In genomic region chr18:48933578-48934399, GRCh38 we compare ENCODE assay signal across 9 cellular contexts. TPM values are rescaled to one million over a fixed set of nuclear protein-coding genes. Genes with fewer than 3 reads are reported as not detected.
DNase-seq lines count a peak whose midpoint lies in the region; ATAC-seq and TF ChIP-seq lines count a peak whose summit lies in the region.
"Had no signal": no experiment of that assay in that cellular context is flagged by ENCODE, and none has a peak within 500 bp of the region (broad histone marks: within the 10 kb centered on the region; RNA-seq: fewer than 3 reads in every experiment).

No MANE protein-coding gene starts in this region.

- peaks cover 13% of the 10 kb centered on the region for H3K36me3 Mint-ChIP-seq in CD4-positive, CD25-positive, alpha-beta regulatory T cell
- peaks cover 4% of the 10 kb centered on the region for H3K36me3 Mint-ChIP-seq in natural killer cell treated with Interleukin-12 subunit alpha and Interleukin-12 subunit beta and Interleukin-15 and Interleukin-18, amount 100 ng/mL, for 72 hours

- no peaks in the 10 kb centered on the region for H3K27me3 Mint-ChIP-seq in CD4-positive, CD25-positive, alpha-beta regulatory T cell
- no peaks in the 10 kb centered on the region for H3K27me3 Mint-ChIP-seq in natural killer cell treated with Interleukin-12 subunit alpha and Interleukin-12 subunit beta and Interleukin-15 and Interleukin-18, amount 100 ng/mL, for 72 hours

- H3K27me3 ChIP-seq in CD4-positive, CD25-positive, alpha-beta regulatory T cell (ENCODE audit: control insufficient read depth, insufficient read depth, low read length) = no peaks in the 10 kb centered on the region
- no peaks in the 10 kb centered on the region for H3K27me3 ChIP-seq in H7 (ENCODE audit: control insufficient read depth, insufficient read depth, low read length)

- no peaks in the 10 kb centered on the region for H3K9me3 ChIP-seq in CD4-positive, CD25-positive, alpha-beta regulatory T cell (ENCODE audit: control insufficient read depth in 2 of 2, low read length in 2 of 2)

- H3K27ac ChIP-seq in CD4-positive, CD25-positive, alpha-beta regulatory T cell (ENCODE audit: insufficient read depth, low read length, poor library complexity, severe bottlenecking) = peak overlapping the region; percentile 54
- H3K27ac ChIP-seq in coronary artery = peak overlapping the region; percentile 69 to 91

- no peak for TF ChIP-seq POLR2A in GM18505 (IDR thresholded peaks at IDR 0.05; ENCODE audit: borderline replicate concordance, extremely low read depth, insufficient read depth, insufficient read length)

- H3K4me3 ChIP-seq in CD4-positive, CD25-positive, alpha-beta regulatory T cell (ENCODE audit: low read depth, low read length) = peak overlapping the region; percentile 27
- H3K4me3 ChIP-seq in coronary artery (peak overlapping the region; percentile 50), H7 (ENCODE audit: insufficient read depth, low read depth, low read length) (no peak overlapping the region)

- no peak for DNase-seq in CD4-positive, CD25-positive, alpha-beta regulatory T cell
- DNase-seq in NCI-H748 (lab: John Stamatoyannopoulos, UW; ENCODE audit: unreplicated experiment) (peak; percentile 91), coronary artery (ENCODE audit: low spot score) (peak; percentile 73), H7 (no peak)
- DNase-seq in natural killer cell treated with Interleukin-12 subunit alpha and Interleukin-12 subunit beta and Interleukin-15 and Interleukin-18, amount 100 ng/mL, for 72 hours (ENCODE audit: low spot score) = no peak
- DNase-seq: NCI-H1092 treated with DMSO at 0.1 percent for 48 hours had no signal

- ATAC-seq in CD4-positive, CD25-positive, alpha-beta regulatory T cell (ENCODE audit: low read depth in 2 of 2) = no peak
- ATAC-seq in natural killer cell treated with Interleukin-12 subunit alpha and Interleukin-12 subunit beta and Interleukin-15 and Interleukin-18, amount 100 ng/mL, for 72 hours = peak in 1 of 2 donors; percentile 60
- no peak for ATAC-seq in GM18873 (IDR thresholded peaks at IDR 0.05; ENCODE audit: low FRiP score, unreplicated experiment)
- no peak for ATAC-seq in HG02981 (IDR thresholded peaks at IDR 0.05; ENCODE audit: unreplicated experiment)
- no peak for ATAC-seq in GM18505 (IDR thresholded peaks at IDR 0.05; ENCODE audit: unreplicated experiment)

- peak overlapping the region; percentile 38 to 80 (median 62) for H3K4me3 Mint-ChIP-seq in CD4-positive, CD25-positive, alpha-beta regulatory T cell
- peak overlapping the region; percentile 80 for H3K4me3 Mint-ChIP-seq in natural killer cell treated with Interleukin-12 subunit alpha and Interleukin-12 subunit beta and Interleukin-15 and Interleukin-18, amount 100 ng/mL, for 72 hours

- peaks cover 23 to 97% (median 65%) of the 10 kb centered on the region in 4 donors for H3K4me1 Mint-ChIP-seq in CD4-positive, CD25-positive, alpha-beta regulatory T cell
- H3K4me1 Mint-ChIP-seq in natural killer cell treated with Interleukin-12 subunit alpha and Interleukin-12 subunit beta and Interleukin-15 and Interleukin-18, amount 100 ng/mL, for 72 hours (ENCODE audit: low read depth in 2 of 2) = peaks cover 93 to 94% of the 10 kb centered on the region in 2 donors

- H3K9me3 Mint-ChIP-seq in CD4-positive, CD25-positive, alpha-beta regulatory T cell = no peaks in the 10 kb centered on the region
- H3K9me3 Mint-ChIP-seq in natural killer cell treated with Interleukin-12 subunit alpha and Interleukin-12 subunit beta and Interleukin-15 and Interleukin-18, amount 100 ng/mL, for 72 hours = no peaks in the 10 kb centered on the region

- peaks cover 5% of the 10 kb centered on the region for H3K36me3 ChIP-seq in CD4-positive, CD25-positive, alpha-beta regulatory T cell (ENCODE audit: control insufficient read depth, insufficient read depth, low read length)
- peaks cover 11% of the 10 kb centered on the region for H3K36me3 ChIP-seq in H7 (replicated peaks; ENCODE audit: control insufficient read depth, insufficient read depth, low read length)

- peak overlapping the region; percentile 15 to 88 (median 63) for H3K27ac Mint-ChIP-seq in CD4-positive, CD25-positive, alpha-beta regulatory T cell
- H3K27ac Mint-ChIP-seq in natural killer cell treated with Interleukin-12 subunit alpha and Interleukin-12 subunit beta and Interleukin-15 and Interleukin-18, amount 100 ng/mL, for 72 hours = peak overlapping the region; percentile 93 to 96

- no peak for TF ChIP-seq CTCF in coronary artery (IDR thresholded peaks at IDR 0.05)

- peaks cover 95% of the 10 kb centered on the region for H3K4me1 ChIP-seq in CD4-positive, CD25-positive, alpha-beta regulatory T cell (ENCODE audit: control insufficient read depth, insufficient read depth, low read length, poor library complexity, severe bottlenecking)

RNA-seq across cellular contexts. Expression of gene SMAD7, which starts 17.0 kb away (rescaled TPM):
- total RNA-seq in CD4-positive, CD25-positive, alpha-beta regulatory T cell = 64.0 TPM
- 1 to 10 TPM; 1.7 to 7.2 (median 6.3) TPM for polyA plus RNA-seq in CD4-positive, CD25-positive, alpha-beta regulatory T cell
- total RNA-seq in natural killer cell treated with Interleukin-12 subunit alpha and Interleukin-12 subunit beta and Interleukin-15 and Interleukin-18, amount 100 ng/mL, for 72 hours = 10 to 100 TPM; 49.1 to 85.8 TPM
- total RNA-seq in H7 (2014; rRNA removed; shearing (Covaris generic)) = 78.3 and 80.4 TPM in 2 replicates

Comparison
In these comparisons a context has a peak if more than half of its experiments do, and no peak if none do; other contexts are left out.
1. DNase-seq: peak in NCI-H748 (single experiment) and coronary artery (single experiment); none in CD4-positive, CD25-positive, alpha-beta regulatory T cell (0 of 3), natural killer cell treated with Interleukin-12 subunit alpha and Interleukin-12 subunit beta and Interleukin-15 and Interleukin-18, amount 100 ng/mL, for 72 hours (single experiment) and H7 (single experiment).